19 cellular contexts compared by ENCODE assay signal in genomic region chr17:83109386-83109785, GRCh38. TPM values are rescaled to one million over a fixed set of nuclear protein-coding genes. Genes with fewer than 3 reads are reported as not detected.
A peak's percentile ranks its signal among the peaks of the same experiment; 100 is the strongest.
DNase-seq lines count a peak whose midpoint lies in the region; ATAC-seq, FAIRE-seq and TF ChIP-seq lines count a peak whose summit lies in the region.
"Had no signal": no experiment of that assay in that cellular context is flagged by ENCODE, and none has a peak within 500 bp of the region (broad histone marks: within the 10 kb centered on the region; RNA-seq: fewer than 3 reads in every experiment).

No MANE protein-coding gene starts in this region.

- H3K27me3 Mint-ChIP-seq in MCF 10A (ENCODE audit: insufficient read depth, unreplicated experiment), result peaks cover 13% of the 10 kb centered on the region

- H3K4me3 ChIP-seq in breast epithelium (no peak overlapping the region), fibroblast of lung (replicated peaks in 1 of 4; ENCODE audit: control extremely low read depth in 1 of 4, insufficient read depth in 1 of 4, low read depth in 3 of 4, low read length in 4 of 4) (no peak overlapping the region), rectal smooth muscle tissue (ENCODE audit: low read length) (no peak overlapping the region)
- H3K4me3 ChIP-seq: neural progenitor cell had no signal

- no TSS peak for BruUV-seq in MCF 10A (replicated peaks; lab: Mats Ljungman, UMichigan)

- H2AFZ ChIP-seq in fibroblast of lung (ENCODE audit: low read length), result no peak overlapping the region
- H2AFZ ChIP-seq: neural progenitor cell had no signal

- H3K4me1 Mint-ChIP-seq in MCF 10A (ENCODE audit: insufficient read depth, unreplicated experiment), result peaks cover 15% of the 10 kb centered on the region

- no peak for TF ChIP-seq CTCF in MCF 10A (IDR thresholded peaks at IDR 0.05; ENCODE audit: unreplicated experiment)
- TF ChIP-seq CTCF in breast epithelium (IDR thresholded peaks at IDR 0.05), result no peak
- no peak for TF ChIP-seq CTCF in fibroblast of lung (conservative IDR thresholded peaks at IDR 0.05 in 1 of 2, IDR thresholded peaks at IDR 0.05 in 1 of 2; ENCODE audit: low read depth in 1 of 2, low read length in 2 of 2)

- H3K9me3 ChIP-seq in breast epithelium (no peaks in the 10 kb centered on the region), fibroblast of lung (ENCODE audit: control insufficient read depth, insufficient read depth, low read depth, low read length) (peaks cover 6% of the 10 kb centered on the region)

- no peaks in the 10 kb centered on the region for H3K9me3 Mint-ChIP-seq in MCF 10A (ENCODE audit: unreplicated experiment)
- H3K9me3 Mint-ChIP-seq: activated naive CD4-positive, alpha-beta T cell treated with anti-CD3 and anti-CD28 coated beads, Interleukin-2, amount 50 U/mL, for 72 hours; activated T-cell treated with anti-CD3 and anti-CD28 coated beads, Interleukin-2, amount 50 U/mL, for 72 hours; dendritic cell treated with granulocyte-macrophage colony-stimulating factor and Interleukin-4, amounts not matched to agents 40 ng/mL and 50 ng/mL, for 4 days; type B pancreatic cell had no signal

- no peak for FAIRE-seq in urothelium cell line (lab: Jason Lieb, UNC)
- FAIRE-seq: frontal cortex had no signal

- peak overlapping the region; percentile 78 for H3K27ac Mint-ChIP-seq in MCF 10A (ENCODE audit: low read depth, unreplicated experiment)
- H3K27ac Mint-ChIP-seq: activated naive CD4-positive, alpha-beta T cell treated with anti-CD3 and anti-CD28 coated beads, Interleukin-2, amount 50 U/mL, for 72 hours; activated T-cell treated with anti-CD3 and anti-CD28 coated beads, Interleukin-2, amount 50 U/mL, for 72 hours; dendritic cell treated with granulocyte-macrophage colony-stimulating factor and Interleukin-4, amounts not matched to agents 40 ng/mL and 50 ng/mL, for 4 days; neural progenitor cell had no signal

- intact Hi-C loops in MCF 10A (cut with micrococcal nuclease) (no loop called here), breast epithelium (cut with DNase I; ENCODE audit: low total_unique reads) (no loop called here)

- POLR2A ChIA-PET in MCF 10A (lab: Yijun Ruan, JAX), result no interaction called here

- H3K79me2 ChIP-seq in fibroblast of lung (ENCODE audit: control insufficient read depth, insufficient read depth, low read length), result no peaks in the 10 kb centered on the region

- no peak for ATAC-seq in HG03175 (IDR thresholded peaks at IDR 0.05; ENCODE audit: unreplicated experiment)
- ATAC-seq: activated naive CD4-positive, alpha-beta T cell treated with anti-CD3 and anti-CD28 coated beads, Interleukin-2, amount 50 U/mL, for 72 hours; activated T-cell treated with anti-CD3 and anti-CD28 coated beads, Interleukin-2, amount 50 U/mL, for 72 hours had no signal

- H3K9ac ChIP-seq in fibroblast of lung (ENCODE audit: insufficient read depth, low read length), result no peak overlapping the region
- no peak overlapping the region for H3K9ac ChIP-seq in rectal smooth muscle tissue (ENCODE audit: low read length)
- H3K9ac ChIP-seq: neural progenitor cell had no signal

- CTCF ChIA-PET in MCF 10A (lab: Yijun Ruan, JAX), result interaction anchor here (0.6 kb wide), 1 partner anchor 68 kb away, joined by 5 read pairs; no protein-coding TSS in a partner anchor

- no peaks in the 10 kb centered on the region for H3K36me3 Mint-ChIP-seq in MCF 10A (ENCODE audit: insufficient read depth, unreplicated experiment)
- H3K36me3 Mint-ChIP-seq: activated naive CD4-positive, alpha-beta T cell treated with anti-CD3 and anti-CD28 coated beads, Interleukin-2, amount 50 U/mL, for 72 hours; neural progenitor cell; type B pancreatic cell had no signal

- no peaks in the 10 kb centered on the region for H3K36me3 ChIP-seq in breast epithelium
- H3K36me3 ChIP-seq in fibroblast of lung (ENCODE audit: control insufficient read depth, insufficient read depth, low read length), result no peaks in the 10 kb centered on the region
- H3K36me3 ChIP-seq in rectal smooth muscle tissue (ENCODE audit: control insufficient read depth, insufficient read depth, low read length), result no peaks in the 10 kb centered on the region
- H3K36me3 ChIP-seq: brain microvascular endothelial cell, neural progenitor cell had no signal

- H3K4me2 ChIP-seq in fibroblast of lung (ENCODE audit: extremely low read depth, insufficient read depth, low read length), result no peak overlapping the region
- H3K4me2 ChIP-seq: neural progenitor cell had no signal

- peaks cover 0 to 7% of the 10 kb centered on the region in 2 donors for H3K4me1 ChIP-seq in breast epithelium
- peaks cover 13% of the 10 kb centered on the region for H3K4me1 ChIP-seq in fibroblast of lung (ENCODE audit: control insufficient read depth, extremely low read depth, insufficient read depth, low read length)
- peaks cover 10% of the 10 kb centered on the region for H3K4me1 ChIP-seq in rectal smooth muscle tissue (ENCODE audit: control insufficient read depth, insufficient read depth, low read length)
- H3K4me1 ChIP-seq: neural progenitor cell had no signal

- H4K20me1 ChIP-seq in fibroblast of lung (ENCODE audit: control insufficient read depth, extremely low read depth, insufficient read depth, low read length), result no peaks in the 10 kb centered on the region

- peak overlapping the region in 1 of 2 donors; percentile 83 for H3K27ac ChIP-seq in breast epithelium
- peak overlapping the region; percentile 84 for H3K27ac ChIP-seq in fibroblast of lung (ENCODE audit: insufficient read depth, low read length)
- peak overlapping the region; percentile 17 for H3K27ac ChIP-seq in rectal smooth muscle tissue (ENCODE audit: low read depth, low read length)
- H3K27ac ChIP-seq: neural progenitor cell had no signal

- TF ChIP-seq POLR2A in breast epithelium (IDR thresholded peaks at IDR 0.05), result no peak

- H3K4me3 Mint-ChIP-seq in MCF 10A (ENCODE audit: unreplicated experiment), result peak overlapping the region; percentile 78
- H3K4me3 Mint-ChIP-seq: activated T-cell treated with anti-CD3 and anti-CD28 coated beads, Interleukin-2, amount 50 U/mL, for 72 hours; dendritic cell treated with granulocyte-macrophage colony-stimulating factor and Interleukin-4, amounts not matched to agents 40 ng/mL and 50 ng/mL, for 4 days; neural progenitor cell had no signal

- DNase-seq in MCF 10A (ENCODE audit: unreplicated experiment), result no peak
- DNase-seq in breast epithelium (ENCODE audit: low spot score in 2 of 2), result no peak
- DNase-seq in fibroblast of lung (ENCODE audit: low read depth in 2 of 2), result no peak
- peak; percentile 30 for DNase-seq in urothelium cell line (ENCODE audit: low spot score)
- DNase-seq in OCI-M2 (lab: John Stamatoyannopoulos, UW; ENCODE audit: unreplicated experiment), result no peak
- DNase-seq in NK-92 (lab: John Stamatoyannopoulos, UW; ENCODE audit: unreplicated experiment), result no peak
- DNase-seq: activated CD4-positive, alpha-beta T cell treated with anti-CD3 and anti-CD28 coated beads for 1 hour; activated CD8-positive, alpha-beta memory T cell treated with anti-CD3 and anti-CD28 coated beads for 24 hours; activated T-cell treated with anti-CD3 and anti-CD28 coated beads, Interleukin-2, amount 50 U/mL, for 72 hours; NCI-H146; NCI-H2171 had no signal

- H3K27me3 ChIP-seq in breast epithelium (no peaks in the 10 kb centered on the region), fibroblast of lung (ENCODE audit: control insufficient read depth, insufficient read depth, low read length) (peaks cover 4% of the 10 kb centered on the region), rectal smooth muscle tissue (ENCODE audit: control insufficient read depth, insufficient read depth, low read length) (peaks cover 4% of the 10 kb centered on the region)
- H3K27me3 ChIP-seq: brain microvascular endothelial cell, neural progenitor cell had no signal

RNA-seq across cellular contexts. Expression of gene METRNL, which starts 30.0 kb away (rescaled TPM):
- total RNA-seq in MCF 10A (2022), result 14.5 and 24.1 TPM in 2 replicates
- 100 to 1,000 TPM in 1 of 3 donors, 10 to 100 TPM in 2; 41.6 to 102 (median 54.1) TPM for total RNA-seq in breast epithelium
- 114 and 120 TPM in 2 replicates for total RNA-seq in fibroblast of lung
- polyA plus RNA-seq in fibroblast of lung, result 27.0 TPM in 2 replicates
- 64.9 and 78.1 TPM in 2 replicates for polyA plus RNA-seq in fibroblast of lung (2012)
- polyA minus RNA-seq in fibroblast of lung (ENCODE audit: low replicate concordance), result 23.0 and 29.3 TPM in 2 replicates
